15 cellular contexts compared by ENCODE assay signal in genomic region chr10:76114556-76114955, GRCh38.
A peak's percentile ranks its signal among the peaks of the same experiment; 100 is the strongest.
DNase-seq lines count a peak whose midpoint lies in the region; ATAC-seq and TF ChIP-seq lines count a peak whose summit lies in the region.
"Had no signal": no experiment of that assay in that cellular context is flagged by ENCODE, and none has a peak within 500 bp of the region (broad histone marks: within the 10 kb centered on the region; RNA-seq: fewer than 3 reads in every experiment).

No MANE protein-coding gene starts in this region.

- DNase-seq in NCI-H146 (lab: John Stamatoyannopoulos, UW) (peak; percentile 83), WERI-Rb-1 (peak; percentile 11), mucosa of descending colon (no peak), HuH-7 (ENCODE audit: low spot score) (no peak), NCI-H2107 treated with DMSO at 0.1 percent for 48 hours (lab: John Stamatoyannopoulos, UW; ENCODE audit: unreplicated experiment) (no peak), aorta (no peak)
- DNase-seq: activated B cell treated with CpG ODN at 0.5 μM for 24 hours; activated CD8-positive, alpha-beta memory T cell treated with anti-CD3 and anti-CD28 coated beads, Interleukin-2, amount 10 ng/mL, durations not matched to agents 7 days and 5 days; activated gamma-delta T cell; brain microvascular endothelial cell; NCI-H1436 treated with DMSO at 0.1 percent for 48 hours; stimulated activated naive CD8-positive, alpha-beta T cell treated with anti-CD3 and anti-CD28 coated beads, Interleukin-15, amount 100 ng/mL, for 72 hours had no signal

- H3K27me3 ChIP-seq in WERI-Rb-1 (ENCODE audit: insufficient read depth, low read depth, severe bottlenecking) = no peaks in the 10 kb centered on the region
- no peaks in the 10 kb centered on the region for H3K27me3 ChIP-seq in aorta (ENCODE audit: control insufficient read depth in 1 of 2, insufficient read depth in 2 of 2, low read length in 1 of 2)
- H3K27me3 ChIP-seq: brain microvascular endothelial cell, neutrophil had no signal

- intact Hi-C loops in mucosa of descending colon (cut with DNase I, micrococcal nuclease) = no loop called here
- intact Hi-C loops in aorta (cut with DNase I) = no loop called here

- TF ChIP-seq CTCF in 22Rv1 (IDR thresholded peaks at IDR 0.05) = no peak
- TF ChIP-seq CTCF in WERI-Rb-1 (IDR thresholded peaks at IDR 0.05; ENCODE audit: low read depth, low read length) = no peak
- no peak for TF ChIP-seq CTCF in mucosa of descending colon (IDR thresholded peaks at IDR 0.05)

- peak overlapping the region; percentile 27; the same call in 1 of the 2 replicates for H3K4me3 ChIP-seq in WERI-Rb-1 (ENCODE audit: low read depth, low read length)
- H3K4me3 ChIP-seq in mucosa of descending colon = no peak overlapping the region
- no peak overlapping the region for H3K4me3 ChIP-seq in aorta (ENCODE audit: low read length in 2 of 2)

- no peaks in the 10 kb centered on the region for H3K36me3 ChIP-seq in WERI-Rb-1
- no peaks in the 10 kb centered on the region for H3K36me3 ChIP-seq in mucosa of descending colon (ENCODE audit: low read depth)
- no peaks in the 10 kb centered on the region for H3K36me3 ChIP-seq in aorta (ENCODE audit: control insufficient read depth in 1 of 2, insufficient read depth in 2 of 2, low read length in 1 of 2)
- H3K36me3 ChIP-seq: brain microvascular endothelial cell, neutrophil had no signal

- 25 to 29% methylated on average over 8 of the region's 8 CpGs for WGBS in aorta, 2 donors

- ATAC-seq in mucosa of descending colon = peak; percentile 22
- ATAC-seq in GM18519 (IDR thresholded peaks at IDR 0.05; ENCODE audit: low FRiP score, unreplicated experiment) = no peak
- ATAC-seq in aorta (ENCODE audit: low FRiP score) = no peak
- ATAC-seq: activated CD8-positive, alpha-beta memory T cell treated with anti-CD3 and anti-CD28 coated beads, Interleukin-2, amount 10 ng/mL, durations not matched to agents 7 days and 5 days; stimulated activated naive CD8-positive, alpha-beta T cell treated with anti-CD3 and anti-CD28 coated beads, Interleukin-15, amount 100 ng/mL, for 72 hours had no signal

- H3K4me1 ChIP-seq in mucosa of descending colon (ENCODE audit: low read depth) (no peaks in the 10 kb centered on the region), aorta (ENCODE audit: control insufficient read depth in 1 of 2, insufficient read depth in 2 of 2, low read length in 2 of 2) (peaks cover 0 to 2% of the 10 kb centered on the region in 2 donors)

- no peaks in the 10 kb centered on the region for H3K9me3 ChIP-seq in WERI-Rb-1 (ENCODE audit: severe bottlenecking)
- no peaks in the 10 kb centered on the region for H3K9me3 ChIP-seq in mucosa of descending colon
- no peaks in the 10 kb centered on the region for H3K9me3 ChIP-seq in aorta (ENCODE audit: control insufficient read depth, low read length)
- H3K9me3 ChIP-seq: neutrophil had no signal

- H3K27ac ChIP-seq in 22Rv1 = peak overlapping the region; percentile 97
- H3K27ac ChIP-seq in WERI-Rb-1 = peak overlapping the region; percentile 35
- H3K27ac ChIP-seq in aorta (ENCODE audit: low read depth in 1 of 2, low read length in 2 of 2) = no peak overlapping the region
- H3K27ac ChIP-seq: brain microvascular endothelial cell, neutrophil had no signal

Comparison
In these comparisons a context has a peak if more than half of its experiments do, and no peak if none do; other contexts are left out.
1. H3K27ac ChIP-seq: peak in 22Rv1 (single experiment) and WERI-Rb-1 (single experiment); none in aorta (0 of 2).
2. DNase-seq: peak in NCI-H146 (single experiment) and WERI-Rb-1 (single experiment); none in mucosa of descending colon (0 of 3), HuH-7 (single experiment), NCI-H2107 treated with DMSO at 0.1 percent for 48 hours (single experiment) and aorta (0 of 2).